1 cellular context compared by ENCODE assay signal in genomic region chr14:93953739-93954515, GRCh38.
TF ChIP-seq lines count a peak whose summit lies in the region.

No MANE protein-coding gene starts in this region.

TF ChIP-seq in GM12878, 131 proteins besides CTCF, POLR2A, EP300 and RAD21:
- TF ChIP-seq SMAD5 (IDR thresholded peaks at IDR 0.05; ENCODE audit: low read depth) (0 out of 2 replicates have a peak, but pooled peaks have one; percentile 51), RELA (IDR thresholded peaks at IDR 0.05; ENCODE audit: borderline replicate concordance, partially characterized antibody) (no peak), SREBF2 (IDR thresholded peaks at IDR 0.05; ENCODE audit: low read length) (no peak), RFX5 (IDR thresholded peaks at IDR 0.05; ENCODE audit: low read depth, low read length) (no peak)
